Comparison of ENCODE assay signal across 1 cellular context in genomic region chr11:60842688-60843605, GRCh38.
TF ChIP-seq lines count a peak whose summit lies in the region.

No MANE protein-coding gene starts in this region.

TF ChIP-seq in SK-N-SH treated with all-trans-retinoic acid at 6 μM for 48 hours, 23 proteins besides CTCF, POLR2A, EP300 and RAD21 (continued from another document):
- TF ChIP-seq POU6F1 (CRISPR knock-in tag; IDR thresholded peaks at IDR 0.05; ENCODE audit: borderline replicate concordance, low read depth): no peak
- TF ChIP-seq RARB (CRISPR knock-in tag; IDR thresholded peaks at IDR 0.05): no peak
- TF ChIP-seq, protein P1, sequence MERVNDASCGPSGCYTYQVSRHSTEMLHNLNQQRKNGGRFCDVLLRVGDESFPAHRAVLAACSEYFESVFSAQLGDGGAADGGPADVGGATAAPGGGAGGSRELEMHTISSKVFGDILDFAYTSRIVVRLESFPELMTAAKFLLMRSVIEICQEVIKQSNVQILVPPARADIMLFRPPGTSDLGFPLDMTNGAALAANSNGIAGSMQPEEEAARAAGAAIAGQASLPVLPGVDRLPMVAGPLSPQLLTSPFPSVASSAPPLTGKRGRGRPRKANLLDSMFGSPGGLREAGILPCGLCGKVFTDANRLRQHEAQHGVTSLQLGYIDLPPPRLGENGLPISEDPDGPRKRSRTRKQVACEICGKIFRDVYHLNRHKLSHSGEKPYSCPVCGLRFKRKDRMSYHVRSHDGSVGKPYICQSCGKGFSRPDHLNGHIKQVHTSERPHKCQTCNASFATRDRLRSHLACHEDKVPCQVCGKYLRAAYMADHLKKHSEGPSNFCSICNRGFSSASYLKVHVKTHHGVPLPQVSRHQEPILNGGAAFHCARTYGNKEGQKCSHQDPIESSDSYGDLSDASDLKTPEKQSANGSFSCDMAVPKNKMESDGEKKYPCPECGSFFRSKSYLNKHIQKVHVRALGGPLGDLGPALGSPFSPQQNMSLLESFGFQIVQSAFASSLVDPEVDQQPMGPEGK (CRISPR knock-in tag; IDR thresholded peaks at IDR 0.05; ENCODE audit: borderline replicate concordance): no peak
